20 cellular contexts compared by ENCODE assay signal in the genomic region with DNA sequence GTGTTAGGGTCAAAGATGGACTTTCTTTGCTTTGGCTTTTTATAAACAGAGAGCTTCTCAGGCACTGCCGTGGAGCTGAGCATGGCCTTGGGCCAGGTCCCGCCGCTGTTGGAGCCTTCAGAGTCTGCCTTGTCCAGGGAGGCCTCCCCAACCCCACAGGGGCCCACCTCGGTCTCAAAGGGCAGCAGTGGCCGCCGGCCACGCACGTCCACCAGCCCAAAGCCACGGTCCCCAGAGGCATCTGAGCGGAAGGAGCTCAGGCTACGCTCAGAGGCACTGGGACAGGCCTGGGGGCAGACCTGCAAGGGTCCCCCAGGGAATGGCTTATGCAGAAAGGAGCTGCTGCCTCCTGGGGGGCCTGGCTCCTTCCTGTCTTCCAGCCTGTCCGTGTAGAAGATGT.
"Had no signal": no experiment of that assay in that cellular context is flagged by ENCODE, and none has a peak within 500 bp of the region (broad histone marks: within the 10 kb centered on the region; RNA-seq: fewer than 3 reads in every experiment).

No MANE protein-coding gene starts in this region.

- ATAC-seq: activated naive CD8-positive, alpha-beta T cell treated with anti-CD3 and anti-CD28 coated beads, Interleukin-2, amount 50 U/mL, for 24 hours had no signal

- H3K4me3 Mint-ChIP-seq: activated CD4-positive, alpha-beta memory T cell treated with anti-CD3 and anti-CD28 coated beads for 36 hours; activated naive CD4-positive, alpha-beta T cell treated with anti-CD3 and anti-CD28 coated beads, Interleukin-2, amount 10 ng/mL, durations not matched to agents 7 days and 5 days; activated naive CD8-positive, alpha-beta T cell treated with anti-CD3 and anti-CD28 coated beads, Interleukin-2, amount 50 U/mL, for 24 hours; brain; central memory CD8-positive, alpha-beta T cell; nephron; stimulated activated naive CD8-positive, alpha-beta T cell treated with anti-CD3 and anti-CD28 coated beads, Interleukin-15, Interleukin-2, amounts not matched to agents 100 ng/mL and 50 ng/mL, for 24 hours had no signal

- H3K36me3 Mint-ChIP-seq: activated CD4-positive, alpha-beta memory T cell treated with anti-CD3 and anti-CD28 coated beads for 36 hours; activated naive CD4-positive, alpha-beta T cell treated with anti-CD3 and anti-CD28 coated beads, Interleukin-2, amount 10 ng/mL, durations not matched to agents 7 days and 5 days had no signal

- H3K9me3 ChIP-seq: colonic mucosa, prostate gland, tibial nerve had no signal

- H3K9me3 Mint-ChIP-seq: activated CD4-positive, alpha-beta memory T cell treated with anti-CD3 and anti-CD28 coated beads for 36 hours; activated naive CD4-positive, alpha-beta T cell treated with anti-CD3 and anti-CD28 coated beads, Interleukin-2, amount 10 ng/mL, durations not matched to agents 7 days and 5 days; activated naive CD8-positive, alpha-beta T cell treated with anti-CD3 and anti-CD28 coated beads, Interleukin-2, amount 50 U/mL, for 24 hours; activated T-helper 2 cell treated with anti-CD3 and anti-CD28 coated beads, Interferon-gamma antibody, Interleukin-2, Interleukin-4, amounts not matched to agents 10 μg/mL and 5 μg/mL and 100 μg/mL, durations not matched to agents 14 hours and 24 hours and 36 hours; brain; central memory CD8-positive, alpha-beta T cell; nephron; stimulated activated naive CD8-positive, alpha-beta T cell treated with anti-CD3 and anti-CD28 coated beads, Interleukin-15, Interleukin-2, amounts not matched to agents 100 ng/mL and 50 ng/mL, for 24 hours had no signal

- H3K27ac ChIP-seq: colonic mucosa, prostate gland, tibial nerve, WERI-Rb-1 had no signal

- DNase-seq: activated CD4-positive, alpha-beta memory T cell treated with anti-CD3 and anti-CD28 coated beads for 36 hours; activated CD4-positive, alpha-beta T cell treated with anti-CD3 and anti-CD28 coated beads for 4 hours; activated naive CD4-positive, alpha-beta T cell treated with anti-CD3 and anti-CD28 coated beads, Interleukin-2, amount 10 ng/mL, durations not matched to agents 7 days and 5 days; activated naive CD8-positive, alpha-beta T cell treated with anti-CD3 and anti-CD28 coated beads, Interleukin-2, amount 50 U/mL, for 24 hours; activated T-cell treated with anti-CD3 and anti-CD28 coated beads for 4 hours; colonic mucosa; left cardiac atrium; midbrain; occipital lobe; SW 1271; WERI-Rb-1 had no signal

- H3K27me3 ChIP-seq: colonic mucosa, tibial nerve had no signal

- H3K36me3 ChIP-seq: colonic mucosa had no signal

- H3K4me3 ChIP-seq: colonic mucosa, lung, prostate gland, tibial nerve had no signal

- H3K27ac Mint-ChIP-seq: activated CD4-positive, alpha-beta memory T cell treated with anti-CD3 and anti-CD28 coated beads for 36 hours; activated naive CD4-positive, alpha-beta T cell treated with anti-CD3 and anti-CD28 coated beads, Interleukin-2, amount 10 ng/mL, durations not matched to agents 7 days and 5 days; activated naive CD8-positive, alpha-beta T cell treated with anti-CD3 and anti-CD28 coated beads, Interleukin-2, amount 50 U/mL, for 24 hours; activated T-helper 2 cell treated with anti-CD3 and anti-CD28 coated beads, Interferon-gamma antibody, Interleukin-2, Interleukin-4, amounts not matched to agents 10 μg/mL and 5 μg/mL and 100 μg/mL, durations not matched to agents 14 hours and 24 hours and 36 hours; nephron; stimulated activated naive CD8-positive, alpha-beta T cell treated with anti-CD3 and anti-CD28 coated beads, Interleukin-15, Interleukin-2, amounts not matched to agents 100 ng/mL and 50 ng/mL, for 24 hours had no signal

- H3K27me3 Mint-ChIP-seq: activated CD4-positive, alpha-beta memory T cell treated with anti-CD3 and anti-CD28 coated beads for 36 hours; activated naive CD4-positive, alpha-beta T cell treated with anti-CD3 and anti-CD28 coated beads, Interleukin-2, amount 10 ng/mL, durations not matched to agents 7 days and 5 days; activated naive CD8-positive, alpha-beta T cell treated with anti-CD3 and anti-CD28 coated beads, Interleukin-2, amount 50 U/mL, for 24 hours; brain; central memory CD8-positive, alpha-beta T cell; stimulated activated naive CD8-positive, alpha-beta T cell treated with anti-CD3 and anti-CD28 coated beads, Interleukin-15, Interleukin-2, amounts not matched to agents 100 ng/mL and 50 ng/mL, for 24 hours had no signal

- FAIRE-seq: urothelium cell line had no signal

- H3K4me1 Mint-ChIP-seq: brain; central memory CD8-positive, alpha-beta T cell; nephron had no signal

- H3K4me1 ChIP-seq: colonic mucosa, prostate gland, tibial nerve had no signal
